Comparison of ENCODE assay signal across 24 cellular contexts in the genomic region with DNA sequence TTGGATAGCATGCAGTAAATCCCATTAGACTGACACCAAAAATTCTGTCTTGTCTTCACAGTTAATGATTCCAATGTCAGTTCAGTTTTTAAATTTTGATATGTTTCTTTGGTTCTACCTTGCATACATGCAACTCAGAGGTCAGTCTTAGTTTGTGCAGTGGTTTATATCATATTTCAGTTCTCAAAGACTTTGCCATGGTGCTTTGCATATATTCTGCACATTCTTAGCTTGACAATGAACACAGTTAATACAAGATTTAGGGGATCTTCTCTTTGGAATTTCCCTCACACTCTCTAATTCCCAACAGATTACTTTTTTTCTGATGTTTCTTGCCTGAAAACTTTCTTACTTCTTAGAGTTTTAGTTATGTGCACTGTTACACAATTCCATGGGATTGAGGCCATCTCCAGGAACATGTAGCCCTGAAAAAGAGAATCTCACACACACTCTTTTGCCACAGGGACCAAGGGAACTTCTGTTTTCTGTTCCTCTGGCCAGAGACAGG. TPM values are rescaled to one million over a fixed set of nuclear protein-coding genes. Genes with fewer than 3 reads are reported as not detected.
DNase-seq lines count a peak whose midpoint lies in the region; ATAC-seq, FAIRE-seq and TF ChIP-seq lines count a peak whose summit lies in the region.
"Had no signal": no experiment of that assay in that cellular context is flagged by ENCODE, and none has a peak within 500 bp of the region (broad histone marks: within the 10 kb centered on the region; RNA-seq: fewer than 3 reads in every experiment).

No MANE protein-coding gene starts in this region.

- no peak overlapping the region for H3K9ac ChIP-seq in GM12878 (ENCODE audit: control insufficient read depth, insufficient read depth, low read length)
- H3K9ac ChIP-seq: BLaER1 treated with 17β-estradiol and CSF1 and Interleukin-3, amounts not matched to agents 10 nM and 100 nM had no signal

- no peak for TF ChIP-seq EP300 in GM12878 (IDR thresholded peaks at IDR 0.05; ENCODE audit: borderline replicate concordance in 1 of 2, control insufficient read depth in 1 of 2, low read depth in 2 of 2, low read length in 2 of 2)

- no peak for TF ChIP-seq RAD21 in GM12878 (IDR thresholded peaks at IDR 0.05; ENCODE audit: insufficient read depth, low read depth, low read length)

- H3K4me3 ChIP-seq in GM12865 (ENCODE audit: low read depth, low read length) (no peak overlapping the region), GM12878 (no peak overlapping the region)
- H3K4me3 ChIP-seq: A549; BLaER1 treated with 17β-estradiol and CSF1 and Interleukin-3, amounts not matched to agents 10 nM and 100 nM; GM23338 had no signal

- POLR2A ChIA-PET in GM12878 (lab: Charles Lee): interaction anchor here (1.1 to 1.8 kb wide), 2 partner anchors 13 to 22 kb away, joined by 6 read pairs; no protein-coding TSS in a partner anchor

- no peaks in the 10 kb centered on the region for H4K20me1 ChIP-seq in GM12878 (ENCODE audit: control insufficient read depth, insufficient read depth)
- H4K20me1 ChIP-seq: BLaER1 treated with 17β-estradiol and CSF1 and Interleukin-3, amounts not matched to agents 10 nM and 100 nM had no signal

- no peak overlapping the region for H3K27ac ChIP-seq in GM12878 (ENCODE audit: control insufficient read depth, insufficient read depth)
- H3K27ac ChIP-seq: A549; BLaER1 treated with 17β-estradiol and CSF1 and Interleukin-3, amounts not matched to agents 10 nM and 100 nM had no signal

- in situ Hi-C loops in GM12878 (cut with MboI): no loop called here

- H3K4me2 ChIP-seq in GM12878 (ENCODE audit: control insufficient read depth, insufficient read depth): no peak overlapping the region
- H3K4me2 ChIP-seq: A549; BLaER1 treated with 17β-estradiol and CSF1 and Interleukin-3, amounts not matched to agents 10 nM and 100 nM; GM23338 had no signal

- CTCF ChIA-PET in GM12878 (lab: Yijun Ruan, JAX): interaction anchor here (1.0 kb wide), 1 partner anchor 85 kb away, joined by 4 read pairs; no protein-coding TSS in a partner anchor

- no peak for TF ChIP-seq POLR2A in GM12878 (IDR thresholded peaks at IDR 0.05; ENCODE audit: low read depth, low read length)

- no peak for TF ChIP-seq CTCF in GM12865 (IDR thresholded peaks at IDR 0.05; ENCODE audit: insufficient read depth, low read depth, low read length, missing control alignments)
- no peak for TF ChIP-seq CTCF in GM12878 (IDR thresholded peaks at IDR 0.05 in 2 of 3, conservative IDR thresholded peaks at IDR 0.05 in 1 of 3; ENCODE audit: control insufficient read depth in 2 of 3, extremely low read depth in 1 of 3, insufficient read depth in 1 of 3, low read depth in 3 of 3, low read length in 3 of 3)

- no peaks in the 10 kb centered on the region for H3K27me3 ChIP-seq in GM12878 (replicated peaks in 1 of 2; ENCODE audit: control insufficient read depth in 2 of 2, insufficient read depth in 2 of 2, low read length in 1 of 2)
- H3K27me3 ChIP-seq: BE2C; BLaER1 treated with 17β-estradiol and CSF1 and Interleukin-3, amounts not matched to agents 10 nM and 100 nM had no signal

- H3K9me3 ChIP-seq in GM12878 (replicated peaks; ENCODE audit: control insufficient read depth, insufficient read depth, low read length): no peaks in the 10 kb centered on the region
- H3K9me3 ChIP-seq: A549; BE2C; BLaER1 treated with 17β-estradiol and CSF1 and Interleukin-3, amounts not matched to agents 10 nM and 100 nM had no signal

- intact Hi-C loops in GM12878 (cut with micrococcal nuclease; ENCODE audit: unreplicated experiment): no loop called here

- no peak overlapping the region for H2AFZ ChIP-seq in GM12878 (ENCODE audit: control insufficient read depth, low read depth, low read length)
- H2AFZ ChIP-seq: GM23338 had no signal

- RAD21 ChIA-PET in GM12878 (lab: Charles Lee; ENCODE audit: unreplicated experiment): interaction anchor here (0.7 kb wide), 1 partner anchor 156 kb away, joined by 3 read pairs; no protein-coding TSS in a partner anchor

- FAIRE-seq in GM12878 (lab: Jason Lieb, UNC): no peak
- FAIRE-seq: A549, GM12891 had no signal

- no TSS peak for BruUV-seq in GM12878 (replicated peaks; lab: Mats Ljungman, UMichigan)

- H3K36me3 ChIP-seq in GM12878 (ENCODE audit: control insufficient read depth in 2 of 2, insufficient read depth in 2 of 2, low read length in 1 of 2): no peaks in the 10 kb centered on the region
- H3K36me3 ChIP-seq: BLaER1 treated with 17β-estradiol and CSF1 and Interleukin-3, amounts not matched to agents 10 nM and 100 nM had no signal

- peak; percentile 61 for ATAC-seq in GM18868 (IDR thresholded peaks at IDR 0.05; ENCODE audit: unreplicated experiment)
- peak; percentile 44 for ATAC-seq in HG02588 (IDR thresholded peaks at IDR 0.05; ENCODE audit: unreplicated experiment)
- peak; percentile 52 for ATAC-seq in GM12878
- ATAC-seq: A549, GM23338, HCT116 had no signal

- H3K4me1 ChIP-seq in GM12878 (ENCODE audit: control insufficient read depth, insufficient read depth, low read length): no peaks in the 10 kb centered on the region
- H3K4me1 ChIP-seq: A549; BE2C; BLaER1 treated with 17β-estradiol and CSF1 and Interleukin-3, amounts not matched to agents 10 nM and 100 nM had no signal

- SMC1A ChIA-PET in GM12878 (lab: Charles Lee; ENCODE audit: uncharacterized antibody, unreplicated experiment): interaction anchor here (0.8 to 1.9 kb wide), 4 partner anchors 13 to 85 kb away, joined by 3 to 8 read pairs (median 6); no protein-coding TSS in a partner anchor

- H3K79me2 ChIP-seq in GM12878 (ENCODE audit: control insufficient read depth, insufficient read depth, low read length): no peaks in the 10 kb centered on the region

- peak; percentile 20 for DNase-seq in GM12865 (ENCODE audit: low read depth)
- no peak for DNase-seq in GM12878 (ENCODE audit: low read depth, low spot score)
- DNase-seq in cerebellar cortex (ENCODE audit: low spot score): no peak
- no peak for DNase-seq in CD1c-positive myeloid dendritic cell (ENCODE audit: extremely low spot score)
- no peak for DNase-seq in GF-D8 (lab: John Stamatoyannopoulos, UW)
- DNase-seq: 8988T; ACHN; AML-193; BE2C; Calu3; CD4-positive, alpha-beta memory T cell; COR-L47; DMS53; DMS79 treated with DMSO at 0.1 percent for 48 hours; H9 had no signal

TF ChIP-seq in GM12878, 131 proteins besides CTCF, POLR2A, EP300 and RAD21 (continues in another document):
- TF ChIP-seq YBX1 (IDR thresholded peaks at IDR 0.05) (no peak), ZNF217 (IDR thresholded peaks at IDR 0.05) (no peak), IKZF2 (IDR thresholded peaks at IDR 0.05) (no peak; a peak in 1 of 4 replicates), CHD4 (IDR thresholded peaks at IDR 0.05) (no peak), EGR1 (IDR thresholded peaks at IDR 0.05; ENCODE audit: borderline replicate concordance in 1 of 2, low read depth in 2 of 2, low read length in 2 of 2) (no peak), DPF2 (IDR thresholded peaks at IDR 0.05) (no peak), CHD2 (IDR thresholded peaks at IDR 0.05; ENCODE audit: borderline replicate concordance, low read depth, low read length) (no peak), IKZF1 (conservative IDR thresholded peaks at IDR 0.05) (peak; percentile 29), YY1 (IDR thresholded peaks at IDR 0.05; ENCODE audit: low read depth, low read length) (no peak), HDAC6 (IDR thresholded peaks at IDR 0.05; ENCODE audit: unreplicated experiment) (no peak), GABPA (IDR thresholded peaks at IDR 0.05; ENCODE audit: low read depth) (no peak), SMARCA5 (IDR thresholded peaks at IDR 0.05) (no peak), MEF2B (IDR thresholded peaks at IDR 0.05; ENCODE audit: partially characterized antibody, poor library complexity, severe bottlenecking) (peak; percentile 66)
- TF ChIP-seq, protein P1, sequence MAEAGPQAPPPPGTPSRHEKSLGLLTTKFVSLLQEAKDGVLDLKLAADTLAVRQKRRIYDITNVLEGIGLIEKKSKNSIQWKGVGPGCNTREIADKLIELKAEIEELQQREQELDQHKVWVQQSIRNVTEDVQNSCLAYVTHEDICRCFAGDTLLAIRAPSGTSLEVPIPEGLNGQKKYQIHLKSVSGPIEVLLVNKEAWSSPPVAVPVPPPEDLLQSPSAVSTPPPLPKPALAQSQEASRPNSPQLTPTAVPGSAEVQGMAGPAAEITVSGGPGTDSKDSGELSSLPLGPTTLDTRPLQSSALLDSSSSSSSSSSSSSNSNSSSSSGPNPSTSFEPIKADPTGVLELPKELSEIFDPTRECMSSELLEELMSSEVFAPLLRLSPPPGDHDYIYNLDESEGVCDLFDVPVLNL (IDR thresholded peaks at IDR 0.05; ENCODE audit: low read depth, low read length): no peak
- TF ChIP-seq, protein P2, sequence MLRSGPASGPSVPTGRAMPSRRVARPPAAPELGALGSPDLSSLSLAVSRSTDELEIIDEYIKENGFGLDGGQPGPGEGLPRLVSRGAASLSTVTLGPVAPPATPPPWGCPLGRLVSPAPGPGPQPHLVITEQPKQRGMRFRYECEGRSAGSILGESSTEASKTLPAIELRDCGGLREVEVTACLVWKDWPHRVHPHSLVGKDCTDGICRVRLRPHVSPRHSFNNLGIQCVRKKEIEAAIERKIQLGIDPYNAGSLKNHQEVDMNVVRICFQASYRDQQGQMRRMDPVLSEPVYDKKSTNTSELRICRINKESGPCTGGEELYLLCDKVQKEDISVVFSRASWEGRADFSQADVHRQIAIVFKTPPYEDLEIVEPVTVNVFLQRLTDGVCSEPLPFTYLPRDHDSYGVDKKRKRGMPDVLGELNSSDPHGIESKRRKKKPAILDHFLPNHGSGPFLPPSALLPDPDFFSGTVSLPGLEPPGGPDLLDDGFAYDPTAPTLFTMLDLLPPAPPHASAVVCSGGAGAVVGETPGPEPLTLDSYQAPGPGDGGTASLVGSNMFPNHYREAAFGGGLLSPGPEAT (IDR thresholded peaks at IDR 0.05; ENCODE audit: low read depth): peak; percentile 65

RNA-seq across cellular contexts. Expression of a gene that starts 17.3 kb away (rescaled TPM):
- 51.1 and 65.7 TPM in 2 replicates for total RNA-seq in GM12878 (2013; cell fraction: nucleolus; rRNA removed)
- total RNA-seq in GM12878 (2014; rRNA removed) (6.7 and 6.8 TPM in 2 replicates), GM12878 (2014; rRNA removed; fragmentation: Illumina TruSeq; extraction: Trizol) (9.3 and 9.4 TPM in 2 replicates), GM12878 (2021) (8.5 and 10.0 TPM in 2 replicates)
- polyA plus RNA-seq in GM12878 (2011; ENCODE audit: low read depth): 0.29 TPM
- polyA plus RNA-seq in GM12878 (2011; rRNA removed) (3.6 and 4.2 TPM in 2 replicates), GM12878 (2014; fragmentation: Illumina TruSeq; extraction: Trizol) (5.8 TPM in 2 replicates), GM12878 (2014; fragmentation: Nextera tagmentation; extraction: Ambion mirVana) (1 to 10 TPM; 1.3 to 2.8 TPM), GM12878 (2014; rRNA removed) (4.2 and 4.6 TPM in 2 replicates), GM12878 (2016; fragmentation: Nextera tagmentation; extraction: Ambion mirVana) (1 to 10 TPM; 6.8 to 7.4 TPM)
- 1.6 and 2.0 TPM in 2 replicates for polyA plus RNA-seq in GM12878 (2011; cell fraction: cytosol; rRNA removed)
- 2.3 and 3.0 TPM in 2 replicates for polyA plus RNA-seq in GM12878 (2011; cell fraction: nucleus; rRNA removed)
- polyA plus RNA-seq in GM12878 (2012): 0.49 TPM in 2 replicates
- polyA minus RNA-seq in GM12878 (2011; rRNA and poly(A)+ RNA removed): 5.7 and 7.5 TPM in 2 replicates
- 1.8 and 3.9 TPM in 2 replicates for polyA minus RNA-seq in GM12878 (2011; cell fraction: cytosol; rRNA and poly(A)+ RNA removed)
- polyA minus RNA-seq in GM12878 (2011; cell fraction: nucleus; rRNA and poly(A)+ RNA removed): 17.7 and 21.7 TPM in 2 replicates
- total RNA-seq: Calu3; CD4-positive, alpha-beta memory T cell; G401 had no signal
- polyA plus RNA-seq: A549; CD14-positive monocyte; CD4-positive, alpha-beta memory T cell had no signal
